ENCODE assay signal across 28 cellular contexts in the genomic region with DNA sequence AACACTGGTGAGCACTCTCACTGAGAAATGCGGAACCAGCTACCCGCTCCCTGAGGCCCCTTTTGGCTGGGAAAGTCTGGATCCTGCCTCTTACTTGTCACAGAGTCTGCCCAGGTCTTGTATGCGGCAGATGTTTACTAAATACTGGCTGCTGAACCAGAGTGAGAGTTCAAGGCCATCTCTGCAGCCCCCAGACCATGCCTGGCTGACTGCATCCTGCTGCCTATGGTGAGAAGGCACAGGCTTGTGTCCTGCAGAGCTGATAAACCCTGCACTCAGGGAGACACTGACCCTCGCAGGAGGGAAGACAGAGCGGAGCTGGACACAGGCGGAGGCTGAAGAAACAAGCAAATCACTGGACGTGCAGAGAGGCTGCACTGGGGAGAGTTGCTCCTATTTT. TPM values are rescaled to one million over a fixed set of nuclear protein-coding genes. Genes with fewer than 3 reads are reported as not detected.
"Had no signal": no experiment of that assay in that cellular context is flagged by ENCODE, and none has a peak within 500 bp of the region (broad histone marks: within the 10 kb centered on the region; RNA-seq: fewer than 3 reads in every experiment).

No MANE protein-coding gene starts in this region.

- H3K4me1 Mint-ChIP-seq: mesothelial cell of epicardium had no signal

- H3K36me3 Mint-ChIP-seq: mesothelial cell of epicardium, type B pancreatic cell had no signal

- H3K27me3 Mint-ChIP-seq: activated CD8-positive, alpha-beta memory T cell treated with anti-CD3 and anti-CD28 coated beads, Interleukin-2, amount 10 ng/mL, durations not matched to agents 7 days and 5 days had no signal

- H3K27ac ChIP-seq: body of pancreas, foreskin keratinocyte, hepatocyte, lower lobe of right lung, SK-N-MC, stomach, testis had no signal

- H3K4me2 ChIP-seq: hepatocyte had no signal

- H3K27ac Mint-ChIP-seq: activated naive CD4-positive, alpha-beta T cell treated with anti-CD3 and anti-CD28 coated beads for 36 hours; activated T-helper 2 cell treated with anti-CD3 and anti-CD28 coated beads, Interferon-gamma antibody, Interleukin-2, Interleukin-4, amounts not matched to agents 10 μg/mL and 5 μg/mL and 100 μg/mL, durations not matched to agents 14 hours and 24 hours and 36 hours; mesothelial cell of epicardium; nephron; progenitor cell of endocrine pancreas; type B pancreatic cell had no signal

- H3K4me3 ChIP-seq: body of pancreas, dorsolateral prefrontal cortex, hepatocyte, lower lobe of right lung, SK-N-MC, stomach, testis had no signal

- H3K79me2 ChIP-seq: hepatocyte had no signal

- H3K9me3 Mint-ChIP-seq: activated naive CD4-positive, alpha-beta T cell treated with anti-CD3 and anti-CD28 coated beads for 36 hours; activated T-helper 2 cell treated with anti-CD3 and anti-CD28 coated beads, Interferon-gamma antibody, Interleukin-2, Interleukin-4, amounts not matched to agents 10 μg/mL and 5 μg/mL and 100 μg/mL, durations not matched to agents 14 hours and 24 hours and 36 hours; mesothelial cell of epicardium; nephron; T-cell; type B pancreatic cell had no signal

- H3K27me3 ChIP-seq: body of pancreas, foreskin keratinocyte, testis had no signal

- ATAC-seq: activated CD4-positive, CD25-positive, alpha-beta regulatory T cell treated with anti-CD3 and anti-CD28 coated beads, Interleukin-2, amount 50 U/mL, for 24 hours; body of pancreas; foreskin keratinocyte; left colon; lower lobe of right lung; right cardiac atrium; T-cell had no signal

- DNase-seq: activated CD4-positive, alpha-beta T cell treated with anti-CD3 and anti-CD28 coated beads, Interleukin-2, amount 50 U/mL, for 4 hours; activated CD8-positive, alpha-beta memory T cell treated with anti-CD3 and anti-CD28 coated beads, Interleukin-2, amount 10 ng/mL, durations not matched to agents 7 days and 5 days; activated naive CD4-positive, alpha-beta T cell treated with anti-CD3 and anti-CD28 coated beads for 36 hours; body of pancreas; dorsolateral prefrontal cortex; foreskin keratinocyte; left colon; lower lobe of right lung; right cardiac atrium; small intestine; stimulated activated CD4-positive, alpha-beta T cell treated with anti-CD3 and anti-CD28 coated beads, Interleukin-15, amount 100 ng/mL, for 24 hours; stimulated activated CD4-positive, alpha-beta T cell treated with anti-CD3 and anti-CD28 coated beads, Interleukin-4, amount 100 ng/mL, for 1 hour; stomach; T-cell; T-helper 9 cell; testis had no signal

- FAIRE-seq: colon, islet of Langerhans, small intestine had no signal

- H3K4me1 ChIP-seq: body of pancreas, foreskin keratinocyte, lower lobe of right lung, stomach had no signal

- H2AFZ ChIP-seq: hepatocyte had no signal

- H3K9me3 ChIP-seq: body of pancreas, lower lobe of right lung, stomach, testis had no signal

- H3K4me3 Mint-ChIP-seq: activated CD8-positive, alpha-beta memory T cell treated with anti-CD3 and anti-CD28 coated beads, Interleukin-2, amount 10 ng/mL, durations not matched to agents 7 days and 5 days; activated naive CD4-positive, alpha-beta T cell treated with anti-CD3 and anti-CD28 coated beads for 36 hours; mesothelial cell of epicardium; nephron; T-cell; type B pancreatic cell had no signal

- H3K36me3 ChIP-seq: lower lobe of right lung, stomach had no signal

RNA-seq across cellular contexts. Expression of gene JAKMIP1, which starts 46.5 kb away (rescaled TPM):
- total RNA-seq: epithelial cell of proximal tubule, fibroblast of lung, foreskin keratinocyte, hepatocyte, mesothelial cell of epicardium had no signal
- polyA plus RNA-seq: fibroblast of lung, foreskin keratinocyte, hepatocyte had no signal
